8 cellular contexts compared by ENCODE assay signal in genomic region chr5:143398451-143399237, GRCh38. TPM values are rescaled to one million over a fixed set of nuclear protein-coding genes. Genes with fewer than 3 reads are reported as not detected.
DNase-seq lines count a peak whose midpoint lies in the region; ATAC-seq and TF ChIP-seq lines count a peak whose summit lies in the region.

No MANE protein-coding gene starts in this region.

- H3K4me3 ChIP-seq in CD8-positive, alpha-beta memory T cell (ENCODE audit: low read length), result peak overlapping the region; percentile 43
- peak overlapping the region; percentile 68 for H3K4me3 ChIP-seq in Karpas-422 (ENCODE audit: low read length)
- H3K4me3 ChIP-seq in choroid plexus epithelial cell (ENCODE audit: low read depth, low read length), result peak overlapping the region; percentile 87
- peak overlapping the region; percentile 4 for H3K4me3 ChIP-seq in neural cell (ENCODE audit: low read length)

- H3K27me3 Mint-ChIP-seq in CD8-positive, alpha-beta memory T cell, result no peaks in the 10 kb centered on the region
- no peaks in the 10 kb centered on the region for H3K27me3 Mint-ChIP-seq in endothelial cell (ENCODE audit: unreplicated experiment)

- no peak for TF ChIP-seq EP300 in neural cell (conservative IDR thresholded peaks at IDR 0.05; ENCODE audit: poor library complexity, severe bottlenecking)

- ATAC-seq in HG03039 (IDR thresholded peaks at IDR 0.05; ENCODE audit: unreplicated experiment), result no peak

- H4K20me1 ChIP-seq in Karpas-422 (ENCODE audit: insufficient read depth, low read depth, low read length) (peaks cover 32% of the 10 kb centered on the region), neural cell (ENCODE audit: insufficient read depth) (no peaks in the 10 kb centered on the region)

- H3K4me1 Mint-ChIP-seq in CD8-positive, alpha-beta memory T cell, result peaks cover 81 to 87% (median 81%) of the 10 kb centered on the region in 3 donors
- H3K4me1 Mint-ChIP-seq in endothelial cell (ENCODE audit: unreplicated experiment), result peaks cover 13% of the 10 kb centered on the region

- TF ChIP-seq CTCF in choroid plexus epithelial cell (conservative IDR thresholded peaks at IDR 0.05; ENCODE audit: low read depth, low read length), result no peak
- TF ChIP-seq CTCF in neural cell (IDR thresholded peaks at IDR 0.05; ENCODE audit: poor library complexity, severe bottlenecking), result no peak
- TF ChIP-seq CTCF in endothelial cell (IDR thresholded peaks at IDR 0.05; ENCODE audit: unreplicated experiment), result no peak

- H3K9me2 ChIP-seq in Karpas-422 (replicated peaks; ENCODE audit: insufficient read depth, low read length), result no peaks in the 10 kb centered on the region
- no peaks in the 10 kb centered on the region for H3K9me2 ChIP-seq in neural cell (ENCODE audit: insufficient read depth, low read length)

- H3K27ac ChIP-seq in CD8-positive, alpha-beta memory T cell (ENCODE audit: low read depth, low read length), result no peak overlapping the region
- H3K27ac ChIP-seq in Karpas-422 (ENCODE audit: low read length) (peak overlapping the region; percentile 92), neural cell (ENCODE audit: low read length) (no peak overlapping the region)

- H3K36me3 Mint-ChIP-seq in CD8-positive, alpha-beta memory T cell, result peaks cover 14 to 66% (median 17%) of the 10 kb centered on the region in 3 donors
- H3K36me3 Mint-ChIP-seq in endothelial cell (ENCODE audit: low read depth, unreplicated experiment), result no peaks in the 10 kb centered on the region

- H3K4me1 ChIP-seq in CD8-positive, alpha-beta memory T cell (ENCODE audit: insufficient read depth, low read length), result peaks cover 72% of the 10 kb centered on the region
- H3K4me1 ChIP-seq in Karpas-422 (ENCODE audit: low read length), result peaks cover 39% of the 10 kb centered on the region

- H2AFZ ChIP-seq in Karpas-422 (ENCODE audit: low read length) (no peak overlapping the region), neural cell (ENCODE audit: low read depth, low read length) (no peak overlapping the region)

- H3K9me3 ChIP-seq in CD8-positive, alpha-beta memory T cell (ENCODE audit: low read length), result no peaks in the 10 kb centered on the region
- no peaks in the 10 kb centered on the region for H3K9me3 ChIP-seq in Karpas-422 (ENCODE audit: low read length)
- no peaks in the 10 kb centered on the region for H3K9me3 ChIP-seq in neural cell (ENCODE audit: low read length)

- H3K9me3 Mint-ChIP-seq in CD8-positive, alpha-beta memory T cell, result no peaks in the 10 kb centered on the region
- H3K9me3 Mint-ChIP-seq in endothelial cell (ENCODE audit: unreplicated experiment), result no peaks in the 10 kb centered on the region

- H3K4me3 Mint-ChIP-seq in CD8-positive, alpha-beta memory T cell, result peak overlapping the region; percentile 88 to 98 (median 93)
- no peak overlapping the region for H3K4me3 Mint-ChIP-seq in endothelial cell (ENCODE audit: unreplicated experiment)

- CTCF ChIA-PET in CD8-positive, alpha-beta memory T cell (lab: Charles Lee), result no interaction called here

- H3K27me3 ChIP-seq in CD8-positive, alpha-beta memory T cell (ENCODE audit: insufficient read depth, low read length, poor library complexity, severe bottlenecking), result no peaks in the 10 kb centered on the region
- H3K27me3 ChIP-seq in Karpas-422 (ENCODE audit: low read length) (no peaks in the 10 kb centered on the region), neural cell (ENCODE audit: insufficient read depth, low read depth, low read length) (peaks cover 56% of the 10 kb centered on the region)

- no peaks in the 10 kb centered on the region for H3K36me3 ChIP-seq in CD8-positive, alpha-beta memory T cell (ENCODE audit: insufficient read depth, low read length)
- peaks cover 66% of the 10 kb centered on the region for H3K36me3 ChIP-seq in Karpas-422 (ENCODE audit: insufficient read depth, low read length)
- no peaks in the 10 kb centered on the region for H3K36me3 ChIP-seq in neural cell (ENCODE audit: insufficient read depth, low read length)

- DNase-seq in CD8-positive, alpha-beta memory T cell, result no peak
- DNase-seq in Karpas-422 (peak; percentile 83), choroid plexus epithelial cell (ENCODE audit: low read depth) (peak; percentile 45), HuH-7.5 (ENCODE audit: low spot score) (no peak), endothelial cell (ENCODE audit: low spot score) (no peak), COLO668 (lab: John Stamatoyannopoulos, UW; ENCODE audit: unreplicated experiment) (no peak)

- H3K27ac Mint-ChIP-seq in CD8-positive, alpha-beta memory T cell, result peak overlapping the region in 6 of 8 donors; percentile 8 to 99 (median 38)
- no peak overlapping the region for H3K27ac Mint-ChIP-seq in endothelial cell (ENCODE audit: unreplicated experiment)

- H3K79me2 ChIP-seq in Karpas-422 (ENCODE audit: low read length) (peaks cover 97% of the 10 kb centered on the region), neural cell (replicated peaks; ENCODE audit: insufficient read depth, low read length) (no peaks in the 10 kb centered on the region)

- POLR2A ChIA-PET in CD8-positive, alpha-beta memory T cell (lab: Charles Lee), result interaction anchor here (0.6 to 1.1 kb wide), 2 partner anchors 11 to 38 kb away, joined by 4 to 5 read pairs; no protein-coding TSS in a partner anchor

- H3K9ac ChIP-seq in Karpas-422 (ENCODE audit: low read length) (peak overlapping the region; percentile 78), neural cell (ENCODE audit: low read length) (no peak overlapping the region)

- H3K4me2 ChIP-seq in Karpas-422 (ENCODE audit: low read depth, low read length, poor library complexity, severe bottlenecking), result peak overlapping the region; percentile 87
- H3K4me2 ChIP-seq in neural cell (ENCODE audit: low read length), result no peak overlapping the region

- H3F3A ChIP-seq in neural cell (ENCODE audit: insufficient read depth, low read length, poor library complexity, severe bottlenecking), result no peaks in the 10 kb centered on the region

- no peak for TF ChIP-seq RAD21 in neural cell (conservative IDR thresholded peaks at IDR 0.05)

TF ChIP-seq in neural cell, 6 proteins besides CTCF, POLR2A, EP300 and RAD21:
- TF ChIP-seq TAF1 (IDR thresholded peaks at IDR 0.05; ENCODE audit: low read depth) (no peak), EZH2 (IDR thresholded peaks at IDR 0.05; ENCODE audit: borderline replicate concordance, insufficient read depth, low read length, poor library complexity, severe bottlenecking) (no peak), POLR2AphosphoS5 (IDR thresholded peaks at IDR 0.05) (no peak), MXI1 (conservative IDR thresholded peaks at IDR 0.05; ENCODE audit: poor library complexity, severe bottlenecking) (no peak), SMC3 (conservative IDR thresholded peaks at IDR 0.05; ENCODE audit: poor library complexity) (no peak), REST (IDR thresholded peaks at IDR 0.05; ENCODE audit: borderline replicate concordance) (no peak)

RNA-seq across cellular contexts. Expression of gene NR3C1, which starts 4.8 kb away (rescaled TPM):
- total RNA-seq in CD8-positive, alpha-beta memory T cell, result 10 to 100 TPM; 65.3 to 66.5 TPM
- polyA plus RNA-seq in CD8-positive, alpha-beta memory T cell, result 85.5 TPM
- 189 and 364 TPM in 2 replicates for total RNA-seq in Karpas-422 (2014; rRNA removed; shearing (Covaris generic); ENCODE audit: low replicate concordance)
- polyA plus RNA-seq in neural cell, result 2.2 and 2.3 TPM in 2 replicates
- polyA minus RNA-seq in neural cell, result 10.0 and 11.9 TPM in 2 replicates
- total RNA-seq in endothelial cell (ENCODE audit: unreplicated experiment), result 9.9 TPM

Comparison
In these comparisons a context has a peak if more than half of its experiments do, and no peak if none do; other contexts are left out.
1. DNase-seq: peak in Karpas-422 (single experiment) and choroid plexus epithelial cell (single experiment); none in CD8-positive, alpha-beta memory T cell (0 of 5), HuH-7.5 (single experiment), endothelial cell (single experiment) and COLO668 (single experiment).
2. H3K4me3 ChIP-seq: peak in every context shown above with its lines; median percentile 87 in choroid plexus epithelial cell; 68 in Karpas-422; 43 in CD8-positive, alpha-beta memory T cell; 4 in neural cell.